15 cellular contexts compared by ENCODE assay signal in genomic region chrX:107700802-107701201, GRCh38.
DNase-seq lines count a peak whose midpoint lies in the region; ATAC-seq, FAIRE-seq and TF ChIP-seq lines count a peak whose summit lies in the region.
"Had no signal": no experiment of that assay in that cellular context is flagged by ENCODE, and none has a peak within 500 bp of the region (broad histone marks: within the 10 kb centered on the region; RNA-seq: fewer than 3 reads in every experiment).

No MANE protein-coding gene starts in this region.

- ATAC-seq in heart right ventricle (no peak), GM18858 (IDR thresholded peaks at IDR 0.05; ENCODE audit: unreplicated experiment) (no peak)
- ATAC-seq: activated T-cell treated with anti-CD3 and anti-CD28 coated beads, Interleukin-2, amount 50 U/mL, for 4 hours had no signal

- no peak overlapping the region for H3K23ac ChIP-seq in trophoblast cell (ENCODE audit: low read length)

- TF ChIP-seq POLR2A in vagina (IDR thresholded peaks at IDR 0.05) (no peak), H54 (IDR thresholded peaks at IDR 0.05; ENCODE audit: low read depth, low read length) (no peak)

- no peaks in the 10 kb centered on the region for H3K79me1 ChIP-seq in trophoblast cell (ENCODE audit: low read length)

- no peak overlapping the region for H3K4me3 ChIP-seq in right atrium auricular region
- H3K4me3 ChIP-seq in heart right ventricle, result no peak overlapping the region
- no peak overlapping the region for H3K4me3 ChIP-seq in dorsolateral prefrontal cortex
- no peak overlapping the region for H3K4me3 ChIP-seq in neural progenitor cell
- H3K4me3 ChIP-seq in vagina, result no peak overlapping the region
- no peak overlapping the region for H3K4me3 ChIP-seq in trophoblast cell (ENCODE audit: low read depth, low read length)
- H3K4me3 ChIP-seq: colonic mucosa had no signal

- H3K27me3 ChIP-seq in right atrium auricular region (no peaks in the 10 kb centered on the region), heart right ventricle (peaks cover 0 to 27% (median 0%) of the 10 kb centered on the region in 7 donors), dorsolateral prefrontal cortex (peaks cover 0 to 68% (median 13%) of the 10 kb centered on the region in 45 donors), neural progenitor cell (no peaks in the 10 kb centered on the region), vagina (no peaks in the 10 kb centered on the region), trophoblast cell (ENCODE audit: insufficient read depth, low read length) (no peaks in the 10 kb centered on the region)
- H3K27me3 ChIP-seq: colonic mucosa had no signal

- H3K4ac ChIP-seq in trophoblast cell (ENCODE audit: low read depth, low read length), result no peak overlapping the region

- H3K14ac ChIP-seq in trophoblast cell (ENCODE audit: low read length), result no peak overlapping the region

- no peaks in the 10 kb centered on the region for H3K9me3 ChIP-seq in right atrium auricular region
- no peaks in the 10 kb centered on the region for H3K9me3 ChIP-seq in heart right ventricle
- no peaks in the 10 kb centered on the region for H3K9me3 ChIP-seq in neural progenitor cell (ENCODE audit: low read depth)
- H3K9me3 ChIP-seq in vagina, result no peaks in the 10 kb centered on the region
- H3K9me3 ChIP-seq in trophoblast cell (ENCODE audit: insufficient read depth, low read depth, low read length), result no peaks in the 10 kb centered on the region
- H3K9me3 ChIP-seq: colonic mucosa had no signal

- H3K27me3 Mint-ChIP-seq in neural progenitor cell (ENCODE audit: insufficient read depth, low read depth), result peaks cover 8% of the 10 kb centered on the region
- H3K27me3 Mint-ChIP-seq: stimulated activated naive CD8-positive, alpha-beta T cell treated with anti-CD3 and anti-CD28 coated beads, Interleukin-15, Interleukin-2, amounts not matched to agents 100 ng/mL and 50 ng/mL, for 24 hours had no signal

- no peak overlapping the region for H3K4me2 ChIP-seq in neural progenitor cell
- H3K4me2 ChIP-seq in trophoblast cell (ENCODE audit: low read length), result no peak overlapping the region

- no peak overlapping the region for H4K91ac ChIP-seq in trophoblast cell (ENCODE audit: low read depth, low read length)

- no peak overlapping the region for H2AK5ac ChIP-seq in trophoblast cell (ENCODE audit: low read length)

- no peak overlapping the region for H3K9ac ChIP-seq in neural progenitor cell
- no peak overlapping the region for H3K9ac ChIP-seq in trophoblast cell (ENCODE audit: low read length)

- H3K36me3 ChIP-seq in right atrium auricular region (no peaks in the 10 kb centered on the region), heart right ventricle (no peaks in the 10 kb centered on the region), neural progenitor cell (no peaks in the 10 kb centered on the region), vagina (no peaks in the 10 kb centered on the region), trophoblast cell (ENCODE audit: control insufficient read depth in 1 of 2, insufficient read depth in 2 of 2, low read length in 2 of 2) (no peaks in the 10 kb centered on the region)
- H3K36me3 ChIP-seq: colonic mucosa had no signal

- TF ChIP-seq CTCF in right atrium auricular region (IDR thresholded peaks at IDR 0.05), result no peak
- TF ChIP-seq CTCF in heart right ventricle (IDR thresholded peaks at IDR 0.05), result no peak
- no peak for TF ChIP-seq CTCF in dorsolateral prefrontal cortex (IDR thresholded peaks at IDR 0.05 in 54 of 56, conservative IDR thresholded peaks at IDR 0.05 in 2 of 56; ENCODE audit: low read depth in 1 of 56, partially characterized antibody in 56 of 56)
- no peak for TF ChIP-seq CTCF in neural progenitor cell (IDR thresholded peaks at IDR 0.05)
- no peak for TF ChIP-seq CTCF in vagina (IDR thresholded peaks at IDR 0.05)

- H4K8ac ChIP-seq in trophoblast cell (ENCODE audit: low read depth, low read length), result no peak overlapping the region

- no peak overlapping the region for H2BK12ac ChIP-seq in trophoblast cell (ENCODE audit: low read length)

- H3K27ac ChIP-seq in right atrium auricular region (peak overlapping the region; percentile 38 to 65), heart right ventricle (peak overlapping the region in 4 of 10 donors; percentile 27 to 45 (median 30)), dorsolateral prefrontal cortex (peak overlapping the region in 42 of 59 donors; percentile 2 to 78 (median 50)), neural progenitor cell (no peak overlapping the region), vagina (peak overlapping the region; percentile 67), trophoblast cell (ENCODE audit: low read depth, low read length) (no peak overlapping the region)
- H3K27ac ChIP-seq: colonic mucosa had no signal

- H2AFZ ChIP-seq in neural progenitor cell (replicated peaks) (peak overlapping the region; percentile 65), trophoblast cell (ENCODE audit: insufficient read depth, low read length, poor library complexity) (no peak overlapping the region)

- peaks cover 17% of the 10 kb centered on the region for H3K4me1 Mint-ChIP-seq in neural progenitor cell

- DNase-seq in right atrium auricular region (ENCODE audit: low spot score), result no peak
- DNase-seq in heart right ventricle, result no peak
- DNase-seq in dorsolateral prefrontal cortex, result no peak
- no peak for DNase-seq in neural progenitor cell (ENCODE audit: low spot score)
- no peak for DNase-seq in vagina (ENCODE audit: extremely low spot score in 2 of 2)
- no peak for DNase-seq in H54 (ENCODE audit: insufficient read length, low spot score)
- DNase-seq in trophoblast cell, result no peak
- DNase-seq: activated CD4-positive, alpha-beta T cell treated with anti-CD3 and anti-CD28 coated beads for 48 hours; activated T-cell treated with anti-CD3 and anti-CD28 coated beads, Interleukin-2, amount 50 U/mL, for 4 hours; amniotic stem cell; colonic mucosa; NCI-H1417; NCI-H446 had no signal

- no peaks in the 10 kb centered on the region for H3K9me3 Mint-ChIP-seq in neural progenitor cell
- H3K9me3 Mint-ChIP-seq: activated T-cell treated with anti-CD3 and anti-CD28 coated beads, Interleukin-2, amount 50 U/mL, for 4 hours; stimulated activated naive CD8-positive, alpha-beta T cell treated with anti-CD3 and anti-CD28 coated beads, Interleukin-15, Interleukin-2, amounts not matched to agents 100 ng/mL and 50 ng/mL, for 24 hours had no signal

- no peak overlapping the region for H2BK5ac ChIP-seq in trophoblast cell (ENCODE audit: low read depth, low read length, poor library complexity)

- H3K18ac ChIP-seq in trophoblast cell (ENCODE audit: low read length), result no peak overlapping the region

- intact Hi-C loops in heart right ventricle (cut with DNase I) (loop anchor here in 1 of 10 donors (5.0 kb wide), 1 partner anchor 809 kb away; no protein-coding TSS in a partner anchor), dorsolateral prefrontal cortex (cut with DNase I) (no loop called here), vagina (cut with DNase I) (no loop called here)

- H4K12ac ChIP-seq in trophoblast cell (ENCODE audit: low read depth, low read length), result no peak overlapping the region

- no peaks in the 10 kb centered on the region for H3K36me3 Mint-ChIP-seq in neural progenitor cell

- no peak overlapping the region for H3K27ac Mint-ChIP-seq in neural progenitor cell
- H3K27ac Mint-ChIP-seq: stimulated activated naive CD8-positive, alpha-beta T cell treated with anti-CD3 and anti-CD28 coated beads, Interleukin-15, Interleukin-2, amounts not matched to agents 100 ng/mL and 50 ng/mL, for 24 hours had no signal

- H3F3A ChIP-seq in neural progenitor cell (ENCODE audit: low read depth), result no peaks in the 10 kb centered on the region

- H4K20me1 ChIP-seq in neural progenitor cell (ENCODE audit: low read depth), result no peaks in the 10 kb centered on the region

- no peak for FAIRE-seq in H54 (lab: Jason Lieb, UNC)

- H3K4me1 ChIP-seq in right atrium auricular region (peaks cover 0 to 4% of the 10 kb centered on the region in 2 donors), heart right ventricle (peaks cover 0 to 20% (median 0%) of the 10 kb centered on the region in 9 donors), neural progenitor cell (peaks cover 13% of the 10 kb centered on the region), vagina (peaks cover 32% of the 10 kb centered on the region), trophoblast cell (ENCODE audit: control insufficient read depth in 1 of 2, insufficient read depth in 2 of 2, low read length in 2 of 2) (no peaks in the 10 kb centered on the region)
- H3K4me1 ChIP-seq: colonic mucosa had no signal

- no peak overlapping the region for H3K4me3 Mint-ChIP-seq in neural progenitor cell
- H3K4me3 Mint-ChIP-seq: activated T-cell treated with anti-CD3 and anti-CD28 coated beads, Interleukin-2, amount 50 U/mL, for 4 hours; stimulated activated naive CD8-positive, alpha-beta T cell treated with anti-CD3 and anti-CD28 coated beads, Interleukin-15, Interleukin-2, amounts not matched to agents 100 ng/mL and 50 ng/mL, for 24 hours had no signal

- H3K79me2 ChIP-seq in neural progenitor cell (ENCODE audit: low read depth), result no peaks in the 10 kb centered on the region
- H3K79me2 ChIP-seq in trophoblast cell (ENCODE audit: control insufficient read depth, insufficient read depth, low read length, poor library complexity), result no peaks in the 10 kb centered on the region

- H2BK120ac ChIP-seq in trophoblast cell (ENCODE audit: insufficient read depth, low read length, poor library complexity), result no peak overlapping the region

Comparison
In these comparisons a context has a peak if more than half of its experiments do, and no peak if none do; other contexts are left out.
1. H3K27ac ChIP-seq: peak in right atrium auricular region (2 of 2), dorsolateral prefrontal cortex (42 of 59) and vagina (single experiment); none in neural progenitor cell (single experiment) and trophoblast cell (single experiment).